ENCODE assay signal across 22 cellular contexts in the genomic region with DNA sequence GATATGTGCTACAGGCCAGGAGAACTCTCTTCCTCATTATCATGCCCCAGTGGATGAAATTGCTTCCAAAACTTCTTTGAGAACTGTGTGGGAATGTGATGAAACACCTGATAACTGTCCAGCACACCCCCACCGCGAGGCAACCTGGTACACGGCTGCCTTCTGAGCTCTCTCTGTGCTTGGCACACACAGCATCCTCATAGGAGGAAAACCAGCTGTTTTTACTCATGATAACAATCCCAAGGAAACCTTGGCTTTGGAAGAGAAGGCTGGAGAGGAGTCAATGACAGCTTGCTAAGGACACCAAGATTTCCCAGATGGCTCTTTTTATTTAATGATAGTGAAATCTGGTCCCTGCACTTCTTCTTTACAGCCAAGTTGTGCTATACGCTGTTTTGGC.
DNase-seq lines count a peak whose midpoint lies in the region; ATAC-seq and TF ChIP-seq lines count a peak whose summit lies in the region.
"Had no signal": no experiment of that assay in that cellular context is flagged by ENCODE, and none has a peak within 500 bp of the region (broad histone marks: within the 10 kb centered on the region; RNA-seq: fewer than 3 reads in every experiment).

No MANE protein-coding gene starts in this region.

- H3K36me3 ChIP-seq in right atrium auricular region, result no peaks in the 10 kb centered on the region
- H3K36me3 ChIP-seq in muscle layer of colon (ENCODE audit: insufficient read depth, low read length), result no peaks in the 10 kb centered on the region
- no peaks in the 10 kb centered on the region for H3K36me3 ChIP-seq in stomach smooth muscle (ENCODE audit: control insufficient read depth in 2 of 2, insufficient read depth in 2 of 2, low read length in 2 of 2)
- H3K36me3 ChIP-seq: BE2C, prostate gland, suprapubic skin had no signal

- intact Hi-C loops in Right ventricle myocardium inferior (cut with DNase I), result no loop called here

- no peak for TF ChIP-seq CTCF in right atrium auricular region (IDR thresholded peaks at IDR 0.05)
- TF ChIP-seq CTCF in fibroblast of the aortic adventitia (IDR thresholded peaks at IDR 0.05; ENCODE audit: insufficient read depth, low read length), result no peak

- H3K27ac ChIP-seq in right atrium auricular region, result no peak overlapping the region
- peak overlapping the region; percentile 77 for H3K27ac ChIP-seq in muscle layer of colon (ENCODE audit: low read depth, low read length)
- H3K27ac ChIP-seq in stomach smooth muscle (ENCODE audit: low read length), result peak overlapping the region; percentile 86
- H3K27ac ChIP-seq: coronary artery, prostate gland, suprapubic skin had no signal

- peaks cover 0 to 11% of the 10 kb centered on the region in 2 donors for H3K4me1 ChIP-seq in right atrium auricular region
- peaks cover 32% of the 10 kb centered on the region for H3K4me1 ChIP-seq in muscle layer of colon (ENCODE audit: insufficient read depth, low read length)
- H3K4me1 ChIP-seq in stomach smooth muscle (ENCODE audit: control insufficient read depth, insufficient read depth, low read length), result peaks cover 22% of the 10 kb centered on the region
- H3K4me1 ChIP-seq: BE2C, prostate gland had no signal

- H3K27me3 ChIP-seq in right atrium auricular region (no peaks in the 10 kb centered on the region), muscle layer of colon (ENCODE audit: control insufficient read depth in 1 of 2, insufficient read depth in 2 of 2, low read length in 2 of 2) (no peaks in the 10 kb centered on the region), stomach smooth muscle (ENCODE audit: control insufficient read depth in 1 of 2, insufficient read depth in 2 of 2, low read length in 2 of 2) (no peaks in the 10 kb centered on the region)
- H3K27me3 ChIP-seq: BE2C, suprapubic skin had no signal

- no peak overlapping the region for H3K4me3 ChIP-seq in right atrium auricular region
- H3K4me3 ChIP-seq in fibroblast of the aortic adventitia (ENCODE audit: low read depth, low read length), result no peak overlapping the region
- peak overlapping the region in 1 of 2 donors; percentile 17 for H3K4me3 ChIP-seq in muscle layer of colon (ENCODE audit: low read depth in 1 of 2, low read length in 2 of 2)
- H3K4me3 ChIP-seq in stomach smooth muscle (ENCODE audit: low read length in 2 of 2), result peak overlapping the region; percentile 7 to 16
- H3K4me3 ChIP-seq: coronary artery, prostate gland, suprapubic skin had no signal

- ATAC-seq in Right ventricle myocardium inferior, result peak; percentile 83
- no peak for ATAC-seq in GM18870 (IDR thresholded peaks at IDR 0.05; ENCODE audit: unreplicated experiment)
- ATAC-seq: activated naive CD8-positive, alpha-beta T cell treated with anti-CD3 and anti-CD28 coated beads, Interleukin-2, amount 50 U/mL, for 24 hours; effector memory CD8-positive, alpha-beta T cell; left colon; T-cell had no signal

- H3K9ac ChIP-seq in muscle layer of colon (ENCODE audit: low read length) (no peak overlapping the region), stomach smooth muscle (ENCODE audit: low read length in 2 of 2) (peak overlapping the region in 1 of 2 donors; percentile 12)

- peak; percentile 67 for DNase-seq in Right ventricle myocardium inferior (ENCODE audit: missing footprints)
- DNase-seq in right atrium auricular region (ENCODE audit: low spot score), result no peak
- peak; percentile 83 for DNase-seq in fibroblast of the aortic adventitia (ENCODE audit: low read depth)
- DNase-seq in AG20443 (ENCODE audit: low spot score), result no peak
- DNase-seq in GOT3 (lab: John Stamatoyannopoulos, UW), result no peak
- DNase-seq: activated CD4-positive, alpha-beta memory T cell treated with anti-CD3 and anti-CD28 coated beads, Interleukin-2, amount 10 ng/mL, durations not matched to agents 7 days and 5 days; activated CD4-positive, CD25-positive, alpha-beta regulatory T cell; activated effector memory CD4-positive, alpha-beta T cell treated with Interleukin-2 at 50 U/mL for 16 hours; activated naive CD8-positive, alpha-beta T cell treated with anti-CD3 and anti-CD28 coated beads, Interleukin-2, amount 50 U/mL, for 24 hours; BE2C; DMS79; effector memory CD8-positive, alpha-beta T cell; NCI-H1436 treated with DMSO at 0.1 percent for 48 hours; SHP77; T-cell had no signal

- H3K9me3 ChIP-seq in right atrium auricular region (no peaks in the 10 kb centered on the region), muscle layer of colon (ENCODE audit: low read length) (no peaks in the 10 kb centered on the region), stomach smooth muscle (ENCODE audit: control insufficient read depth in 2 of 2, low read length in 2 of 2) (no peaks in the 10 kb centered on the region)
- H3K9me3 ChIP-seq: BE2C, prostate gland, suprapubic skin had no signal

Comparison
In these comparisons a context has a peak if more than half of its experiments do, and no peak if none do; other contexts are left out.
1. DNase-seq: peak in Right ventricle myocardium inferior (single experiment) and fibroblast of the aortic adventitia (single experiment); none in right atrium auricular region (single experiment), AG20443 (single experiment) and GOT3 (single experiment).
2. H3K27ac ChIP-seq: peak in muscle layer of colon (single experiment) and stomach smooth muscle (single experiment); none in right atrium auricular region (0 of 2).
3. H3K4me3 ChIP-seq: peak in stomach smooth muscle (2 of 2); none in right atrium auricular region (0 of 2) and fibroblast of the aortic adventitia (single experiment).